1 cellular context compared by ENCODE assay signal in the genomic region with DNA sequence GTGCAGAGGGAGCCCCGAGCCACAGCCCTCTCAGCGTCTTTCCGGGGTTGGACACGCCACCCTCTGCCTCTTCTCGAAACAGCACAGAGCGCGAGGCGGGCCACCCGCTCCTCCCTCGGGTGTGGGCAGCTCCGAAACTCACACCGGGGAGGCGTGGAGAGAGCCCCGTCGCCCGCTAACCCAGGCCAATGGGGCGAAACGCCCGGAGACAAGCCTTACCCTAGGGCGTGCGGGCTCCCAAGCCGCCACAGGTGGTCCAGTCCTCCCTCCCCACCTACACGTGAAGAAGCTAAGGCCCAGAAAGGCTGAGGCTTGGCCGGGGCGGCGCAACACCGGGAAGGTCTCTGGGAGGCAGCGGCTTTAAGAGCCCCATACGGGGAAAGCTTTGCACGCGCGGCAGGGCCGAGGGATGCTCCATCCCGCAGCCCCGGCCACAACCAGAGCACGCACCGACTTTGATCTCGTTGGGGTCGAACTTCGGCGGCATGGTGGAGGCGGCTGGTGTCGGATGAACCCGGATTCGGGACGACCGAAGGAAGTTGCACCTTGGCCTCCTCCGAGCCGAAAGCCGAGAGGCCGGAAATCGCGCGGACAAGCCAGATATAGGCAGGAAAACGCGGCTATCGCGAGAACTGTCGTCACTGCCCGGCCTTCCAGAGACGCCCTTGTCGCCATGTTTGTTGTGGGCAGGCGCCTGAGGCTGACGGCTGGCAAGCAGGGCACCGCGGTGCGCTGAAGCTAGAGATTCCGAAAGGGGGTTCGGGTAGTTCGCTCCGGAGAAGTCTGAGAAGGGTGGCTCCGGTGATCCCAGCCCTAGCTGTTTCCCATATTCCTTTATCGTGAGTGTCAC.
TF ChIP-seq lines count a peak whose summit lies in the region.

TSS of gene LRSAM1 (plus strand) at position 680 of the 850 bp plus-strand sequence. CDS start 3,018 bp downstream, outside the sequence.
TSS of gene RPL12 (minus strand) at position 576 of the 850 bp plus-strand sequence. CDS start at position 487, 89 bp downstream.

TF ChIP-seq in K562, 482 proteins besides CTCF, POLR2A, EP300 and RAD21 (continued from another document and continues in another):
- TF ChIP-seq ZBTB9 (CRISPR knock-in tag; IDR thresholded peaks at IDR 0.05) (no peak), ZNF639 (CRISPR knock-in tag; conservative IDR thresholded peaks at IDR 0.05 in 1 of 2, IDR thresholded peaks at IDR 0.05 in 1 of 2) (peak in 1 of 2 experiments; percentile 69; a peak in 2 of 4 replicates), DEAF1 (CRISPR knock-in tag; IDR thresholded peaks at IDR 0.05) (0 out of 2 replicates have a peak, but pooled peaks have one; percentile 3), POLR3G (IDR thresholded peaks at IDR 0.05; ENCODE audit: extremely low read depth, insufficient read length, insufficient replicate concordance) (no peak), RNF2 (IDR thresholded peaks at IDR 0.05) (peak; percentile 59; the same call in 1 of the 2 replicates), SNRNP70 (optimal IDR thresholded peaks at IDR 0.05; ENCODE audit: low read depth, low read length) (peak; percentile 72), ZBTB33 (CRISPR knock-in tag; IDR thresholded peaks at IDR 0.05) (0 out of 2 replicates have a peak, but pooled peaks have one; percentile 68), EWSR1 (IDR thresholded peaks at IDR 0.05; ENCODE audit: borderline replicate concordance, low read depth, partially characterized antibody) (no peak), PURB (CRISPR knock-in tag; IDR thresholded peaks at IDR 0.05; ENCODE audit: low read depth) (no peak), ZNF354B (CRISPR knock-in tag; IDR thresholded peaks at IDR 0.05) (no peak), ZNF717 (CRISPR knock-in tag; IDR thresholded peaks at IDR 0.05) (no peak), CEBPZ (IDR thresholded peaks at IDR 0.05; ENCODE audit: borderline replicate concordance, low read depth, low read length) (no peak), ZNF263 (CRISPR knock-in tag; IDR thresholded peaks at IDR 0.05; ENCODE audit: borderline replicate concordance) (peak; percentile 82), JUNB (CRISPR knock-in tag; conservative IDR thresholded peaks at IDR 0.05) (no peak), SMARCA5 (IDR thresholded peaks at IDR 0.05) (no peak), SRSF1 (IDR thresholded peaks at IDR 0.05; ENCODE audit: low read depth, low read length) (peak; percentile 87; the same call in 1 of the 2 replicates), MXI1 (IDR thresholded peaks at IDR 0.05; ENCODE audit: low read depth, low read length) (peak; percentile 76), IRF9 (tag; IDR thresholded peaks at IDR 0.05) (no peak)
- TF ChIP-seq, protein P1, sequence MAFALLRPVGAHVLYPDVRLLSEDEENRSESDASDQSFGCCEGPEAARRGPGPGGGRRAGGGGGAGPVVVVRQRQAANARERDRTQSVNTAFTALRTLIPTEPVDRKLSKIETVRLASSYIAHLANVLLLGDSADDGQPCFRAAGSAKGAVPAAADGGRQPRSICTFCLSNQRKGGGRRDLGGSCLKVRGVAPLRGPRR (CRISPR knock-in tag; IDR thresholded peaks at IDR 0.05) = no peak
- TF ChIP-seq, protein P2, sequence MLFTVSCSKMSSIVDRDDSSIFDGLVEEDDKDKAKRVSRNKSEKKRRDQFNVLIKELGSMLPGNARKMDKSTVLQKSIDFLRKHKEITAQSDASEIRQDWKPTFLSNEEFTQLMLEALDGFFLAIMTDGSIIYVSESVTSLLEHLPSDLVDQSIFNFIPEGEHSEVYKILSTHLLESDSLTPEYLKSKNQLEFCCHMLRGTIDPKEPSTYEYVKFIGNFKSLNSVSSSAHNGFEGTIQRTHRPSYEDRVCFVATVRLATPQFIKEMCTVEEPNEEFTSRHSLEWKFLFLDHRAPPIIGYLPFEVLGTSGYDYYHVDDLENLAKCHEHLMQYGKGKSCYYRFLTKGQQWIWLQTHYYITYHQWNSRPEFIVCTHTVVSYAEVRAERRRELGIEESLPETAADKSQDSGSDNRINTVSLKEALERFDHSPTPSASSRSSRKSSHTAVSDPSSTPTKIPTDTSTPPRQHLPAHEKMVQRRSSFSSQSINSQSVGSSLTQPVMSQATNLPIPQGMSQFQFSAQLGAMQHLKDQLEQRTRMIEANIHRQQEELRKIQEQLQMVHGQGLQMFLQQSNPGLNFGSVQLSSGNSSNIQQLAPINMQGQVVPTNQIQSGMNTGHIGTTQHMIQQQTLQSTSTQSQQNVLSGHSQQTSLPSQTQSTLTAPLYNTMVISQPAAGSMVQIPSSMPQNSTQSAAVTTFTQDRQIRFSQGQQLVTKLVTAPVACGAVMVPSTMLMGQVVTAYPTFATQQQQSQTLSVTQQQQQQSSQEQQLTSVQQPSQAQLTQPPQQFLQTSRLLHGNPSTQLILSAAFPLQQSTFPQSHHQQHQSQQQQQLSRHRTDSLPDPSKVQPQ (CRISPR knock-in tag; IDR thresholded peaks at IDR 0.05; ENCODE audit: borderline replicate concordance) = no peak
- TF ChIP-seq, protein P3, sequence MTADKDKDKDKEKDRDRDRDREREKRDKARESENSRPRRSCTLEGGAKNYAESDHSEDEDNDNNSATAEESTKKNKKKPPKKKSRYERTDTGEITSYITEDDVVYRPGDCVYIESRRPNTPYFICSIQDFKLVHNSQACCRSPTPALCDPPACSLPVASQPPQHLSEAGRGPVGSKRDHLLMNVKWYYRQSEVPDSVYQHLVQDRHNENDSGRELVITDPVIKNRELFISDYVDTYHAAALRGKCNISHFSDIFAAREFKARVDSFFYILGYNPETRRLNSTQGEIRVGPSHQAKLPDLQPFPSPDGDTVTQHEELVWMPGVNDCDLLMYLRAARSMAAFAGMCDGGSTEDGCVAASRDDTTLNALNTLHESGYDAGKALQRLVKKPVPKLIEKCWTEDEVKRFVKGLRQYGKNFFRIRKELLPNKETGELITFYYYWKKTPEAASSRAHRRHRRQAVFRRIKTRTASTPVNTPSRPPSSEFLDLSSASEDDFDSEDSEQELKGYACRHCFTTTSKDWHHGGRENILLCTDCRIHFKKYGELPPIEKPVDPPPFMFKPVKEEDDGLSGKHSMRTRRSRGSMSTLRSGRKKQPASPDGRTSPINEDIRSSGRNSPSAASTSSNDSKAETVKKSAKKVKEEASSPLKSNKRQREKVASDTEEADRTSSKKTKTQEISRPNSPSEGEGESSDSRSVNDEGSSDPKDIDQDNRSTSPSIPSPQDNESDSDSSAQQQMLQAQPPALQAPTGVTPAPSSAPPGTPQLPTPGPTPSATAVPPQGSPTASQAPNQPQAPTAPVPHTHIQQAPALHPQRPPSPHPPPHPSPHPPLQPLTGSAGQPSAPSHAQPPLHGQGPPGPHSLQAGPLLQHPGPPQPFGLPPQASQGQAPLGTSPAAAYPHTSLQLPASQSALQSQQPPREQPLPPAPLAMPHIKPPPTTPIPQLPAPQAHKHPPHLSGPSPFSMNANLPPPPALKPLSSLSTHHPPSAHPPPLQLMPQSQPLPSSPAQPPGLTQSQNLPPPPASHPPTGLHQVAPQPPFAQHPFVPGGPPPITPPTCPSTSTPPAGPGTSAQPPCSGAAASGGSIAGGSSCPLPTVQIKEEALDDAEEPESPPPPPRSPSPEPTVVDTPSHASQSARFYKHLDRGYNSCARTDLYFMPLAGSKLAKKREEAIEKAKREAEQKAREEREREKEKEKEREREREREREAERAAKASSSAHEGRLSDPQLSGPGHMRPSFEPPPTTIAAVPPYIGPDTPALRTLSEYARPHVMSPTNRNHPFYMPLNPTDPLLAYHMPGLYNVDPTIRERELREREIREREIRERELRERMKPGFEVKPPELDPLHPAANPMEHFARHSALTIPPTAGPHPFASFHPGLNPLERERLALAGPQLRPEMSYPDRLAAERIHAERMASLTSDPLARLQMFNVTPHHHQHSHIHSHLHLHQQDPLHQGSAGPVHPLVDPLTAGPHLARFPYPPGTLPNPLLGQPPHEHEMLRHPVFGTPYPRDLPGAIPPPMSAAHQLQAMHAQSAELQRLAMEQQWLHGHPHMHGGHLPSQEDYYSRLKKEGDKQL (CRISPR knock-in tag; IDR thresholded peaks at IDR 0.05; ENCODE audit: borderline replicate concordance) = no peak
- TF ChIP-seq, protein P4, sequence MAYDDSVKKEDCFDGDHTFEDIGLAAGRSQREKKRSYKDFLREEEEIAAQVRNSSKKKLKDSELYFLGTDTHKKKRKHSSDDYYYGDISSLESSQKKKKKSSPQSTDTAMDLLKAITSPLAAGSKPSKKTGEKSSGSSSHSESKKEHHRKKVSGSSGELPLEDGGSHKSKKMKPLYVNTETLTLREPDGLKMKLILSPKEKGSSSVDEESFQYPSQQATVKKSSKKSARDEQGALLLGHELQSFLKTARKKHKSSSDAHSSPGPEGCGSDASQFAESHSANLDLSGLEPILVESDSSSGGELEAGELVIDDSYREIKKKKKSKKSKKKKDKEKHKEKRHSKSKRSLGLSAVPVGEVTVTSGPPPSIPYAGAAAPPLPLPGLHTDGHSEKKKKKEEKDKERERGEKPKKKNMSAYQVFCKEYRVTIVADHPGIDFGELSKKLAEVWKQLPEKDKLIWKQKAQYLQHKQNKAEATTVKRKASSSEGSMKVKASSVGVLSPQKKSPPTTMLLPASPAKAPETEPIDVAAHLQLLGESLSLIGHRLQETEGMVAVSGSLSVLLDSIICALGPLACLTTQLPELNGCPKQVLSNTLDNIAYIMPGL (CRISPR knock-in tag; IDR thresholded peaks at IDR 0.05) = peak; percentile 65
